ENCODE assay signal across 25 cellular contexts in the genomic region with DNA sequence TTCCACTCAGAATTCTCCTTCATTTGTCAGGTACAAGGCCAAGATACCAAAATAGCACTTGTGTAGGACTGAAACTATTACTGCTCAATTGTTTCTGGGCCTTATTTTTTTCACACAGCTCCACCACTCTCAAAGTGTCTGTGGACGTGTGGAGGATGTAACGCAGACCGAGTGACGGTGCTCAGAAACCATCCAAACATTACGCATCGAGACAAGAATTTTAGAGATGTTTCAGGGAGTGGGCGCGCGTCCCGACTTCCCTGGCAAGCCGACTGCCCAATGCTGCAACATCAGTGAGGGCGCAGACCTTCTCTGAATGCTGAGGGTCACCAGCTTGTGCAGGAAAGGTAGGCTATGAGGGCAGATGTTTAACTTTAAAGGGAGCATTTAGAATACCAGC.
"Had no signal": no experiment of that assay in that cellular context is flagged by ENCODE, and none has a peak within 500 bp of the region (broad histone marks: within the 10 kb centered on the region; RNA-seq: fewer than 3 reads in every experiment).

No MANE protein-coding gene starts in this region.

- H3K9me3 ChIP-seq: right lobe of liver, suprapubic skin had no signal

- H3K27ac ChIP-seq: parathyroid adenoma, right lobe of liver, stomach, suprapubic skin, tibial nerve, WERI-Rb-1 had no signal

- ATAC-seq: activated CD8-positive, alpha-beta T cell treated with anti-CD3 and anti-CD28 coated beads, Interleukin-2, amount 10 ng/mL, durations not matched to agents 7 days and 5 days; activated naive CD4-positive, alpha-beta T cell treated with anti-CD3 and anti-CD28 coated beads, Interleukin-2, amount 50 U/mL, for 72 hours; left lobe of liver; right lobe of liver; SK-N-SH treated with all-trans-retinoic acid at 6 μM for 48 hours; stimulated activated memory B cell treated with anti-CD40 and anti-IgM and Interleukin-4, amounts not matched to agents 10 μg/mL and 1 μg/mL and 100 μg/mL, for 72 hours; T-cell had no signal

- H3K4me3 ChIP-seq: right lobe of liver, stomach, suprapubic skin, tibial nerve had no signal

- H3K27me3 ChIP-seq: right lobe of liver, stomach, suprapubic skin, tibial nerve had no signal

- H3K36me3 ChIP-seq: right lobe of liver, stomach, suprapubic skin, tibial nerve, WERI-Rb-1 had no signal

- H3K4me1 ChIP-seq: parathyroid adenoma, right lobe of liver, suprapubic skin had no signal

- DNase-seq: activated CD4-positive, alpha-beta T cell treated with anti-CD3 and anti-CD28 coated beads, Interleukin-2, amount 10 ng/mL, durations not matched to agents 7 days and 5 days; activated CD4-positive, CD25-positive, alpha-beta regulatory T cell treated with anti-CD3 and anti-CD28 coated beads, Interleukin-2, amount 50 U/mL, for 72 hours; activated CD8-positive, alpha-beta T cell treated with anti-CD3 and anti-CD28 coated beads, Interleukin-2, amount 10 ng/mL, durations not matched to agents 7 days and 5 days; activated gamma-delta T cell treated with Interleukin-2 at 50 U/mL for 16 hours; activated T-cell treated with anti-CD3 and anti-CD28 coated beads, Interleukin-2, amount 50 U/mL, for 1 hour; aorta; central memory CD4-positive, alpha-beta T cell; dermis blood vessel endothelial cell; effector CD8-positive, alpha-beta T cell; erythroblast; kidney; mammary epithelial cell; right lobe of liver; small intestine; stimulated activated CD4-positive, alpha-beta T cell treated with anti-CD3 and anti-CD28 coated beads, Interleukin-15, amount 100 ng/mL, for 24 hours; stomach; T-cell; WERI-Rb-1 had no signal
